ENCODE assay signal across 35 cellular contexts in genomic region chr11:70808686-70809375, GRCh38.
"Had no signal": no experiment of that assay in that cellular context is flagged by ENCODE, and none has a peak within 500 bp of the region (broad histone marks: within the 10 kb centered on the region; RNA-seq: fewer than 3 reads in every experiment).

No MANE protein-coding gene starts in this region.

- H3K27ac Mint-ChIP-seq: activated naive CD4-positive, alpha-beta T cell treated with anti-CD3 and anti-CD28 coated beads for 36 hours; activated naive CD4-positive, alpha-beta T cell treated with anti-CD3 and anti-CD28 coated beads, Interleukin-2, amount 10 ng/mL, durations not matched to agents 7 days and 5 days; activated naive CD4-positive, alpha-beta T cell treated with anti-CD3 and anti-CD28 coated beads, Interleukin-2, amount 50 U/mL, for 24 hours; activated naive CD4-positive, alpha-beta T cell treated with anti-CD3 and anti-CD28 coated beads, Interleukin-2, amount 50 U/mL, for 72 hours; activated naive CD8-positive, alpha-beta T cell; activated naive CD8-positive, alpha-beta T cell treated with anti-CD3 and anti-CD28 coated beads for 36 hours; activated naive CD8-positive, alpha-beta T cell treated with anti-CD3 and anti-CD28 coated beads, Interleukin-2, amount 10 ng/mL, durations not matched to agents 7 days and 5 days; activated naive CD8-positive, alpha-beta T cell treated with anti-CD3 and anti-CD28 coated beads, Interleukin-2, amount 50 U/mL, for 24 hours; activated T-cell treated with anti-CD3 and anti-CD28 coated beads, Interleukin-2, amount 50 U/mL, for 24 hours; activated T-cell treated with anti-CD3 and anti-CD28 coated beads, Interleukin-2, amount 50 U/mL, for 72 hours; activated T-helper 1 cell treated with anti-CD3 and anti-CD28 coated beads, Interleukin-12 subunit alpha, Interleukin-12 subunit beta, Interleukin-2, Interleukin-4 antibody, amounts not matched to agents 30 ng/mL and 10 ng/mL and 1 ng/mL, durations not matched to agents 14 hours and 24 hours and 36 hours; activated T-helper 17 cell treated with anti-CD3 and anti-CD28 coated beads, Interleukin-2, amount 50 U/mL, for 72 hours; activated T-helper 2 cell treated with anti-CD3 and anti-CD28 coated beads, Interferon-gamma antibody, Interleukin-2, Interleukin-4, amounts not matched to agents 10 μg/mL and 5 μg/mL and 100 μg/mL, durations not matched to agents 14 hours and 24 hours and 36 hours had no signal

- H3K36me3 Mint-ChIP-seq: activated naive CD4-positive, alpha-beta T cell treated with anti-CD3 and anti-CD28 coated beads, Interleukin-2, amount 10 ng/mL, durations not matched to agents 7 days and 5 days; activated naive CD4-positive, alpha-beta T cell treated with anti-CD3 and anti-CD28 coated beads, Interleukin-2, amount 50 U/mL, for 24 hours; activated naive CD4-positive, alpha-beta T cell treated with anti-CD3 and anti-CD28 coated beads, Interleukin-2, amount 50 U/mL, for 72 hours; activated naive CD8-positive, alpha-beta T cell; activated naive CD8-positive, alpha-beta T cell treated with anti-CD3 and anti-CD28 coated beads for 36 hours; activated naive CD8-positive, alpha-beta T cell treated with anti-CD3 and anti-CD28 coated beads, Interleukin-2, amount 10 ng/mL, durations not matched to agents 7 days and 5 days; brain had no signal

- ATAC-seq: activated naive CD4-positive, alpha-beta T cell treated with anti-CD3 and anti-CD28 coated beads, Interleukin-2, amount 50 U/mL, for 72 hours; activated naive CD8-positive, alpha-beta T cell treated with anti-CD3 and anti-CD28 coated beads, Interleukin-2, amount 50 U/mL, for 24 hours; activated T-cell treated with anti-CD3 and anti-CD28 coated beads, Interleukin-2, amount 50 U/mL, for 4 hours; activated T-cell treated with anti-CD3 and anti-CD28 coated beads, Interleukin-2, amount 50 U/mL, for 72 hours; activated T-helper 17 cell treated with anti-CD3 and anti-CD28 coated beads, Interleukin-2, amount 50 U/mL, for 72 hours; body of pancreas had no signal

- H3K4me3 Mint-ChIP-seq: activated naive CD4-positive, alpha-beta T cell treated with anti-CD3 and anti-CD28 coated beads for 36 hours; activated naive CD4-positive, alpha-beta T cell treated with anti-CD3 and anti-CD28 coated beads, Interleukin-2, amount 10 ng/mL, durations not matched to agents 7 days and 5 days; activated naive CD4-positive, alpha-beta T cell treated with anti-CD3 and anti-CD28 coated beads, Interleukin-2, amount 50 U/mL, for 24 hours; activated naive CD8-positive, alpha-beta T cell; activated naive CD8-positive, alpha-beta T cell treated with anti-CD3 and anti-CD28 coated beads for 36 hours; activated naive CD8-positive, alpha-beta T cell treated with anti-CD3 and anti-CD28 coated beads, Interleukin-2, amount 10 ng/mL, durations not matched to agents 7 days and 5 days; activated naive CD8-positive, alpha-beta T cell treated with anti-CD3 and anti-CD28 coated beads, Interleukin-2, amount 50 U/mL, for 24 hours; activated T-cell treated with anti-CD3 and anti-CD28 coated beads, Interleukin-2, amount 50 U/mL, for 24 hours; activated T-cell treated with anti-CD3 and anti-CD28 coated beads, Interleukin-2, amount 50 U/mL, for 4 hours; activated T-cell treated with anti-CD3 and anti-CD28 coated beads, Interleukin-2, amount 50 U/mL, for 72 hours; activated T-helper 1 cell treated with anti-CD3 and anti-CD28 coated beads, Interleukin-12 subunit alpha, Interleukin-12 subunit beta, Interleukin-2, Interleukin-4 antibody, amounts not matched to agents 30 ng/mL and 10 ng/mL and 1 ng/mL, durations not matched to agents 14 hours and 24 hours and 36 hours; activated T-helper 17 cell treated with anti-CD3 and anti-CD28 coated beads, Interleukin-2, amount 50 U/mL, for 72 hours; brain; central memory CD8-positive, alpha-beta T cell had no signal

- H3K27me3 Mint-ChIP-seq: activated naive CD4-positive, alpha-beta T cell treated with anti-CD3 and anti-CD28 coated beads, Interleukin-2, amount 50 U/mL, for 24 hours; activated naive CD8-positive, alpha-beta T cell treated with anti-CD3 and anti-CD28 coated beads, Interleukin-2, amount 10 ng/mL, durations not matched to agents 7 days and 5 days had no signal

- H3K4me1 Mint-ChIP-seq: activated naive CD4-positive, alpha-beta T cell treated with anti-CD3 and anti-CD28 coated beads, Interleukin-2, amount 10 ng/mL, durations not matched to agents 7 days and 5 days; activated naive CD4-positive, alpha-beta T cell treated with anti-CD3 and anti-CD28 coated beads, Interleukin-2, amount 50 U/mL, for 24 hours; activated naive CD8-positive, alpha-beta T cell treated with anti-CD3 and anti-CD28 coated beads, Interleukin-2, amount 10 ng/mL, durations not matched to agents 7 days and 5 days; activated naive CD8-positive, alpha-beta T cell treated with anti-CD3 and anti-CD28 coated beads, Interleukin-2, amount 50 U/mL, for 24 hours; activated T-helper 17 cell treated with anti-CD3 and anti-CD28 coated beads, Interleukin-2, amount 50 U/mL, for 72 hours; central memory CD8-positive, alpha-beta T cell had no signal

- DNase-seq: activated effector memory CD4-positive, alpha-beta T cell treated with anti-CD3 and anti-CD28 coated beads, Interleukin-2, amount 50 U/mL, for 16 hours; activated effector memory CD4-positive, alpha-beta T cell treated with Interleukin-2 at 50 U/mL for 16 hours; activated gamma-delta T cell; activated gamma-delta T cell treated with Interleukin-2 at 50 U/mL for 16 hours; activated naive CD4-positive, alpha-beta T cell; activated naive CD4-positive, alpha-beta T cell treated with anti-CD3 and anti-CD28 coated beads for 36 hours; activated naive CD4-positive, alpha-beta T cell treated with anti-CD3 and anti-CD28 coated beads, Interleukin-2, amount 10 ng/mL, durations not matched to agents 7 days and 5 days; activated naive CD4-positive, alpha-beta T cell treated with anti-CD3 and anti-CD28 coated beads, Interleukin-2, amount 50 U/mL, for 16 hours; activated naive CD4-positive, alpha-beta T cell treated with Interleukin-2 at 50 U/mL for 16 hours; activated naive CD8-positive, alpha-beta T cell treated with anti-CD3 and anti-CD28 coated beads for 36 hours; activated naive CD8-positive, alpha-beta T cell treated with anti-CD3 and anti-CD28 coated beads, Interleukin-2, amount 10 ng/mL, durations not matched to agents 7 days and 5 days; activated naive CD8-positive, alpha-beta T cell treated with anti-CD3 and anti-CD28 coated beads, Interleukin-2, amount 50 U/mL, for 24 hours; activated T-cell treated with anti-CD3 and anti-CD28 coated beads, Interleukin-2, amount 50 U/mL, for 1 hour; activated T-cell treated with anti-CD3 and anti-CD28 coated beads, Interleukin-2, amount 50 U/mL, for 24 hours; activated T-cell treated with anti-CD3 and anti-CD28 coated beads, Interleukin-2, amount 50 U/mL, for 4 hours; activated T-cell treated with anti-CD3 and anti-CD28 coated beads, Interleukin-2, amount 50 U/mL, for 48 hours; activated T-cell treated with anti-CD3 and anti-CD28 coated beads, Interleukin-2, amount 50 U/mL, for 72 hours; adrenal gland; amniotic stem cell; amygdala; anterior cingulate cortex; aorta; body of pancreas; brain microvascular endothelial cell; caudate nucleus; central memory CD4-positive, alpha-beta T cell; cerebellar nuclear complex had no signal

- H3K9me3 Mint-ChIP-seq: activated naive CD4-positive, alpha-beta T cell treated with anti-CD3 and anti-CD28 coated beads for 36 hours; activated naive CD4-positive, alpha-beta T cell treated with anti-CD3 and anti-CD28 coated beads, Interleukin-2, amount 10 ng/mL, durations not matched to agents 7 days and 5 days; activated naive CD4-positive, alpha-beta T cell treated with anti-CD3 and anti-CD28 coated beads, Interleukin-2, amount 50 U/mL, for 24 hours; activated naive CD4-positive, alpha-beta T cell treated with anti-CD3 and anti-CD28 coated beads, Interleukin-2, amount 50 U/mL, for 72 hours; activated naive CD8-positive, alpha-beta T cell treated with anti-CD3 and anti-CD28 coated beads for 36 hours; activated naive CD8-positive, alpha-beta T cell treated with anti-CD3 and anti-CD28 coated beads, Interleukin-2, amount 10 ng/mL, durations not matched to agents 7 days and 5 days; activated naive CD8-positive, alpha-beta T cell treated with anti-CD3 and anti-CD28 coated beads, Interleukin-2, amount 50 U/mL, for 24 hours; activated T-cell treated with anti-CD3 and anti-CD28 coated beads, Interleukin-2, amount 50 U/mL, for 24 hours; activated T-cell treated with anti-CD3 and anti-CD28 coated beads, Interleukin-2, amount 50 U/mL, for 4 hours; activated T-cell treated with anti-CD3 and anti-CD28 coated beads, Interleukin-2, amount 50 U/mL, for 72 hours; activated T-helper 1 cell treated with anti-CD3 and anti-CD28 coated beads, Interleukin-12 subunit alpha, Interleukin-12 subunit beta, Interleukin-2, Interleukin-4 antibody, amounts not matched to agents 30 ng/mL and 10 ng/mL and 1 ng/mL, durations not matched to agents 14 hours and 24 hours and 36 hours; activated T-helper 17 cell treated with anti-CD3 and anti-CD28 coated beads, Interleukin-2, amount 50 U/mL, for 72 hours; activated T-helper 2 cell treated with anti-CD3 and anti-CD28 coated beads, Interferon-gamma antibody, Interleukin-2, Interleukin-4, amounts not matched to agents 10 μg/mL and 5 μg/mL and 100 μg/mL, durations not matched to agents 14 hours and 24 hours and 36 hours; central memory CD8-positive, alpha-beta T cell had no signal
